Comparison of ENCODE assay signal across 9 cellular contexts in the genomic region with DNA sequence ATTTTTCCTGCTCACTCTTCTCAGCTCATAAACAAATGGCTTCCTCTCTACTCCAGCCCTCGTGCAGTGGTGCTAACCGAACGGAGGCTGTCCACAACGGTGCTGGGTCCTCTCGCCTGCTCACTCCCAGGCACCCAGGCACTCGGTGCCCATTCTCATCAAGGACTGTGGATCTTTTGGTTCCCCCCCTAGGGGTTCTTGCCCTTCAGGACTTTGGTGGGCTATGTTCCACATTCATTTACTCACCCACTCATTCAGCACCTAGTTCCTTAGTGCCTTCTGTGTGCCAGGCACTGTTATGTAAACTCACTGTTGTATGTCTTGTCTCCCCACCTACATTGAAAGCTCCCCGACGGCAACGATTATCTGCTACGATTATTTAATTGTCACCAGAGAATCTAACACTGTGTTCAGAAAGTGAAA.
DNase-seq lines count a peak whose midpoint lies in the region; ATAC-seq and TF ChIP-seq lines count a peak whose summit lies in the region.
"Had no signal": no experiment of that assay in that cellular context is flagged by ENCODE, and none has a peak within 500 bp of the region (broad histone marks: within the 10 kb centered on the region; RNA-seq: fewer than 3 reads in every experiment).

No MANE protein-coding gene starts in this region.

- no peak for TF ChIP-seq CTCF in chondrocyte (IDR thresholded peaks at IDR 0.05)

- peaks cover 79% of the 10 kb centered on the region for H3K4me1 Mint-ChIP-seq in chondrocyte (ENCODE audit: low read depth)
- peaks cover 59 to 98% (median 95%) of the 10 kb centered on the region in 7 donors for H3K4me1 Mint-ChIP-seq in naive thymus-derived CD4-positive, alpha-beta T cell

- POLR2A ChIA-PET in naive thymus-derived CD4-positive, alpha-beta T cell (lab: Charles Lee): interaction anchor here (0.6 to 2.3 kb wide), 16 partner anchors 9 to 110 kb away, joined by 3 to 13 read pairs (median 4); no protein-coding TSS in a partner anchor

- intact Hi-C loops in naive thymus-derived CD4-positive, alpha-beta T cell (cut with micrococcal nuclease): loop anchor here (1.0 to 10.0 kb wide), 8 partner anchors 8 to 675 kb away; partner anchors contain the start of genes FYN (in 1 of the 2) and SLC16A10 (in 1 of the 2)

- H3K9me3 Mint-ChIP-seq in chondrocyte (ENCODE audit: low read depth): no peaks in the 10 kb centered on the region
- H3K9me3 Mint-ChIP-seq in naive thymus-derived CD4-positive, alpha-beta T cell: peaks cover 0 to 6% (median 0%) of the 10 kb centered on the region in 11 donors

- CTCF ChIA-PET in naive thymus-derived CD4-positive, alpha-beta T cell (lab: Charles Lee): interaction anchor here (0.6 to 1.3 kb wide), 6 partner anchors 49 to 249 kb away, joined by 3 to 5 read pairs (median 4); no protein-coding TSS in a partner anchor

- H3K4me3 ChIP-seq in naive thymus-derived CD4-positive, alpha-beta T cell (ENCODE audit: low read length): peak overlapping the region; percentile 59

- peaks cover 0 to 4% (median 0%) of the 10 kb centered on the region in 3 experiments for H3K36me3 ChIP-seq in naive thymus-derived CD4-positive, alpha-beta T cell (ENCODE audit: control insufficient read depth in 2 of 3, insufficient read depth in 3 of 3, low read length in 3 of 3)

- no peaks in the 10 kb centered on the region for H3K27me3 Mint-ChIP-seq in chondrocyte (ENCODE audit: low read depth)
- H3K27me3 Mint-ChIP-seq in naive thymus-derived CD4-positive, alpha-beta T cell: no peaks in the 10 kb centered on the region

- H3K36me3 Mint-ChIP-seq in chondrocyte (ENCODE audit: low read depth): no peaks in the 10 kb centered on the region
- H3K36me3 Mint-ChIP-seq in naive thymus-derived CD4-positive, alpha-beta T cell: peaks cover 0 to 31% (median 12%) of the 10 kb centered on the region in 5 donors

- H3K4me3 Mint-ChIP-seq in chondrocyte (ENCODE audit: unreplicated experiment): no peak overlapping the region
- H3K4me3 Mint-ChIP-seq in naive thymus-derived CD4-positive, alpha-beta T cell: peak overlapping the region; percentile 79 to 95 (median 88)

- H3K27ac Mint-ChIP-seq in chondrocyte (ENCODE audit: unreplicated experiment): peak overlapping the region; percentile 94
- H3K27ac Mint-ChIP-seq in naive thymus-derived CD4-positive, alpha-beta T cell: peak overlapping the region; percentile 94 to 100 (median 99)

- H3K27me3 ChIP-seq in naive thymus-derived CD4-positive, alpha-beta T cell (ENCODE audit: control insufficient read depth in 2 of 2, insufficient read depth in 2 of 2, low read length in 2 of 2): no peaks in the 10 kb centered on the region

- H3K27ac ChIP-seq in naive thymus-derived CD4-positive, alpha-beta T cell (ENCODE audit: low read depth, low read length): peak overlapping the region; percentile 97

- ATAC-seq in naive thymus-derived CD4-positive, alpha-beta T cell: peak; percentile 16
- no peak for ATAC-seq in HG02885 (IDR thresholded peaks at IDR 0.05; ENCODE audit: poor library complexity, unreplicated experiment)
- ATAC-seq in HG02678 (IDR thresholded peaks at IDR 0.05; ENCODE audit: unreplicated experiment): no peak
- no peak for ATAC-seq in GM18517 (IDR thresholded peaks at IDR 0.05; ENCODE audit: unreplicated experiment)

- no peaks in the 10 kb centered on the region for H3K9me3 ChIP-seq in naive thymus-derived CD4-positive, alpha-beta T cell (ENCODE audit: control insufficient read depth in 2 of 3, low read length in 3 of 3)
- H3K9me3 ChIP-seq: Caco-2 had no signal

- H3K4me1 ChIP-seq in naive thymus-derived CD4-positive, alpha-beta T cell (ENCODE audit: control insufficient read depth in 2 of 2, insufficient read depth in 2 of 2, low read length in 2 of 2): peaks cover 69 to 92% of the 10 kb centered on the region in 2 donors
- H3K4me1 ChIP-seq: Caco-2 had no signal

- peak; percentile 46 for DNase-seq in stimulated activated CD4-positive, alpha-beta T cell treated with anti-CD3 and anti-CD28 coated beads, Interleukin-4, amount 100 ng/mL, for 24 hours
- no peak for DNase-seq in stimulated activated CD4-positive, alpha-beta T cell treated with anti-CD3 and anti-CD28 coated beads, Interleukin-4, amount 100 ng/mL, for 1 hour
- no peak for DNase-seq in chondrocyte (ENCODE audit: low spot score)
- peak in 1 of 9 donors; percentile 39 for DNase-seq in naive thymus-derived CD4-positive, alpha-beta T cell
- no peak for DNase-seq in foreskin melanocyte
- DNase-seq: Caco-2 had no signal
